In the genomic region with DNA sequence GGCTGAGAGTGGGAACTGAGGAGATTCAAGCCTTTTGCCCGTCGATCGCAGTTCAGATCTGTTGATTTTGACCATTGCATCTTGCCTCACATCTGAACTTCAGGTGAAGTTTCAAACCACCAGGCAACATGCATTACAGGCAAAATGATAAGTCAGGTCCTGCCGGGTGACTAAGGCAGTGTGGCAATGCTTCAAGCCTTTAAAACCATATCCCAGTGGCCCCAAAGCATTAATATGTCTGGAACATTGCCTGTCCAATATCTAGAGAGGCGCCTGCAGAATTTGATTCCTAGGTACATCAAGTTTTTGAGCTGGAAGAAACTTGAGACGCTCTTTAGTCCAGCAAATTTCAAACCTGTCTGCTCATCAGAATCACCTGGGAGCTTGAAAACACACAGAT, we compare ENCODE assay signal across 16 cellular contexts.
DNase-seq lines count a peak whose midpoint lies in the region; TF ChIP-seq lines count a peak whose summit lies in the region.
"Had no signal": no experiment of that assay in that cellular context is flagged by ENCODE, and none has a peak within 500 bp of the region (broad histone marks: within the 10 kb centered on the region; RNA-seq: fewer than 3 reads in every experiment).

No MANE protein-coding gene starts in this region.

- no peak overlapping the region for H3K14ac ChIP-seq in H9 (ENCODE audit: insufficient read depth, low read length)

- H4K5ac ChIP-seq in H9 (ENCODE audit: insufficient read length, low read depth, low read length): no peak overlapping the region

- H3K4me2 ChIP-seq in H9 (ENCODE audit: insufficient read depth, insufficient read length, low read length) (no peak overlapping the region), hepatocyte (no peak overlapping the region)
- H3K4me2 ChIP-seq: A549 had no signal

- H3K9me2 ChIP-seq in hepatocyte (replicated peaks; ENCODE audit: insufficient read depth): no peaks in the 10 kb centered on the region

- no peaks in the 10 kb centered on the region for H3K9me3 Mint-ChIP-seq in H9
- H3K9me3 Mint-ChIP-seq in MCF 10A (ENCODE audit: unreplicated experiment): no peaks in the 10 kb centered on the region
- H3K9me3 Mint-ChIP-seq: CD8-positive, alpha-beta T cell had no signal

- POLR2A ChIA-PET in MCF 10A (lab: Yijun Ruan, JAX): interaction anchor here (0.9 kb wide), 1 partner anchor 53 kb away, joined by 3 read pairs; no protein-coding TSS in a partner anchor

- H3K4ac ChIP-seq in H9 (ENCODE audit: low read depth, low read length): no peak overlapping the region

- H3K4me3 ChIP-seq in coronary artery: no peak overlapping the region
- no peak overlapping the region for H3K4me3 ChIP-seq in hepatocyte
- H3K4me3 ChIP-seq: A549, GM23248 had no signal

- peaks cover 11% of the 10 kb centered on the region for H3K4me1 ChIP-seq in H9 (ENCODE audit: insufficient read depth, low read length)
- H3K4me1 ChIP-seq in hepatocyte (ENCODE audit: insufficient read depth): no peaks in the 10 kb centered on the region
- H3K4me1 ChIP-seq: A549, BE2C had no signal

- H3T11ph ChIP-seq in H9 (ENCODE audit: low read length): no peak overlapping the region

- no peak overlapping the region for H2BK15ac ChIP-seq in H9 (ENCODE audit: low read depth, low read length)

- intact Hi-C loops in MCF 10A (cut with micrococcal nuclease): no loop called here

- H3K4me3 Mint-ChIP-seq in H9: no peak overlapping the region
- no peak overlapping the region for H3K4me3 Mint-ChIP-seq in MCF 10A (ENCODE audit: unreplicated experiment)
- H3K4me3 Mint-ChIP-seq: CD8-positive, alpha-beta T cell; HFFc6; IgD-negative memory B cell had no signal

- no peak overlapping the region for H3K23ac ChIP-seq in H9 (ENCODE audit: insufficient read length, low read depth, low read length)

- no peak overlapping the region for H2BK5ac ChIP-seq in H9 (ENCODE audit: insufficient read length, low read length)

- no peak overlapping the region for H4K8ac ChIP-seq in H9 (replicated peaks; ENCODE audit: insufficient read length, low read depth, low read length)

- no peak overlapping the region for H2BK20ac ChIP-seq in H9 (ENCODE audit: low read depth, low read length, poor library complexity, severe bottlenecking)

- H3K36me3 ChIP-seq in hepatocyte (replicated peaks; ENCODE audit: insufficient read depth, low read depth): no peaks in the 10 kb centered on the region
- H3K36me3 ChIP-seq: BE2C had no signal

- H4K91ac ChIP-seq in H9 (ENCODE audit: insufficient read length, low read depth, low read length): no peak overlapping the region

- H3K27me3 ChIP-seq in H9 (ENCODE audit: insufficient read depth, low read length) (no peaks in the 10 kb centered on the region), hepatocyte (no peaks in the 10 kb centered on the region)
- H3K27me3 ChIP-seq: BE2C had no signal

- H4K20me1 ChIP-seq in H9 (ENCODE audit: control insufficient read depth, insufficient read depth, insufficient read length) (no peaks in the 10 kb centered on the region), hepatocyte (ENCODE audit: insufficient read depth, poor library complexity, severe bottlenecking) (no peaks in the 10 kb centered on the region)

- CTCF ChIA-PET in MCF 10A (lab: Yijun Ruan, JAX): no interaction called here

- no peaks in the 10 kb centered on the region for H3K36me3 Mint-ChIP-seq in H9 (ENCODE audit: insufficient read depth in 1 of 3, low read depth in 3 of 3)
- no peaks in the 10 kb centered on the region for H3K36me3 Mint-ChIP-seq in MCF 10A (ENCODE audit: insufficient read depth, unreplicated experiment)
- H3K36me3 Mint-ChIP-seq: CD8-positive, alpha-beta T cell had no signal

- H3K9me3 ChIP-seq in H9 (ENCODE audit: control insufficient read depth, low read depth, low read length): no peaks in the 10 kb centered on the region
- H3K9me3 ChIP-seq in hepatocyte (ENCODE audit: low read depth): no peaks in the 10 kb centered on the region
- H3K9me3 ChIP-seq: A549, BE2C had no signal

- H3K27ac Mint-ChIP-seq in H9: peak overlapping the region; percentile 2 to 69 (median 15); a peak in 2 of 7 replicates
- H3K27ac Mint-ChIP-seq in MCF 10A (ENCODE audit: low read depth, unreplicated experiment): no peak overlapping the region
- H3K27ac Mint-ChIP-seq: CD8-positive, alpha-beta T cell; HFFc6; IgD-negative memory B cell had no signal

- H2BK120ac ChIP-seq in H9 (ENCODE audit: low read depth, low read length, poor library complexity, severe bottlenecking): no peak overlapping the region

- no CpG with 5 or more reads among the region's 6 CpGs for WGBS in H9 (ENCODE audit: extremely low coverage, insufficient read length, low lambda C conversion rate)
- WGBS in hepatocyte (ENCODE audit: low lambda C conversion rate, missing lambda C conversion rate): 80% methylated on average over 6 of the region's 6 CpGs

- no peaks in the 10 kb centered on the region for H3K23me2 ChIP-seq in H9 (ENCODE audit: insufficient read length, low read depth, low read length, poor library complexity, severe bottlenecking)

- H3K27me3 Mint-ChIP-seq in H9 (ENCODE audit: low read depth) (no peaks in the 10 kb centered on the region), MCF 10A (ENCODE audit: insufficient read depth, unreplicated experiment) (peaks cover 21% of the 10 kb centered on the region)

- no peak overlapping the region for H3K9ac ChIP-seq in H9 (ENCODE audit: extremely low read depth, insufficient read length, low read length)
- H3K9ac ChIP-seq: GM23248 had no signal

- H3K79me2 ChIP-seq in H9 (ENCODE audit: insufficient read depth, low read length) (no peaks in the 10 kb centered on the region), hepatocyte (no peaks in the 10 kb centered on the region)

- TF ChIP-seq CTCF in H9 (conservative IDR thresholded peaks at IDR 0.05) (no peak), coronary artery (IDR thresholded peaks at IDR 0.05) (no peak), hepatocyte (IDR thresholded peaks at IDR 0.05; ENCODE audit: poor library complexity) (no peak), MCF 10A (IDR thresholded peaks at IDR 0.05; ENCODE audit: unreplicated experiment) (no peak)

- H2AK5ac ChIP-seq in H9 (ENCODE audit: insufficient read length, low read length): no peak overlapping the region

- BruUV-seq in MCF 10A (replicated peaks; lab: Mats Ljungman, UMichigan): no TSS peak

- H3K4me1 Mint-ChIP-seq in H9: peaks cover 36 to 45% of the 10 kb centered on the region in 2 experiments
- no peaks in the 10 kb centered on the region for H3K4me1 Mint-ChIP-seq in MCF 10A (ENCODE audit: insufficient read depth, unreplicated experiment)

- no peak overlapping the region for H3K18ac ChIP-seq in H9 (ENCODE audit: insufficient read length, low read depth, low read length)

- DNase-seq in H9: no peak
- DNase-seq in coronary artery (ENCODE audit: low spot score): peak; percentile 28
- peak; percentile 9 for DNase-seq in hepatocyte (ENCODE audit: low spot score)
- no peak for DNase-seq in MCF 10A (ENCODE audit: unreplicated experiment)
- DNase-seq in stimulated activated CD4-positive, alpha-beta T cell treated with anti-CD3 and anti-CD28 coated beads, Interleukin-4, amount 100 ng/mL, for 1 hour: no peak
- DNase-seq in activated CD4-positive, CD25-positive, alpha-beta regulatory T cell (lab: John Stamatoyannopoulos, UW): no peak
- DNase-seq: BE2C; CD8-positive, alpha-beta T cell; COR-L47; GF-D8; GM23248; HCEC 1CT; HFFc6 had no signal

- H2AFZ ChIP-seq in H9 (ENCODE audit: low read length) (no peak overlapping the region), hepatocyte (no peak overlapping the region)
- H2AFZ ChIP-seq: GM23248 had no signal

- no peak overlapping the region for H3K56ac ChIP-seq in H9 (ENCODE audit: insufficient read length, low read depth, low read length)

- H3K27ac ChIP-seq in H9 (ENCODE audit: insufficient read length, low read depth, low read length) (no peak overlapping the region), coronary artery (no peak overlapping the region), hepatocyte (no peak overlapping the region)
- H3K27ac ChIP-seq: A549, C4-2B, GM23248 had no signal

- no peak overlapping the region for H2BK12ac ChIP-seq in H9 (ENCODE audit: insufficient read length, low read depth, low read length)

- no peaks in the 10 kb centered on the region for H3K79me1 ChIP-seq in H9 (ENCODE audit: insufficient read depth, low read depth, low read length, poor library complexity, severe bottlenecking)

Comparison
In these comparisons a context has a peak if more than half of its experiments do, and no peak if none do; other contexts are left out.
1. DNase-seq: peak in coronary artery (single experiment) and hepatocyte (single experiment); none in H9 (single experiment), MCF 10A (single experiment), stimulated activated CD4-positive, alpha-beta T cell treated with anti-CD3 and anti-CD28 coated beads, Interleukin-4, amount 100 ng/mL, for 1 hour (single experiment) and activated CD4-positive, CD25-positive, alpha-beta regulatory T cell (0 of 4).